Comparison of ENCODE assay signal across 8 cellular contexts in genomic region chr1:65420590-65421340, GRCh38. TPM values are rescaled to one million over a fixed set of nuclear protein-coding genes. Genes with fewer than 3 reads are reported as not detected.
A peak's percentile ranks its signal among the peaks of the same experiment; 100 is the strongest.
DNase-seq lines count a peak whose midpoint lies in the region; ATAC-seq and TF ChIP-seq lines count a peak whose summit lies in the region.

Gene LEPR, plus strand, starts transcription at chr1:65420668. Its CDS starts 144,898 bp downstream, at chr1:65565566.
Gene LEPROT, plus strand, starts transcription at chr1:65420668. Its CDS starts 57 bp downstream, at chr1:65420725.

- no peaks in the 10 kb centered on the region for H3K9me3 ChIP-seq in HUES64 (ENCODE audit: insufficient read depth, low read depth, low read length)

- H3K4me1 ChIP-seq in HUES64 (ENCODE audit: insufficient read depth, low read length): peaks cover 55% of the 10 kb centered on the region

- peak within 1 kb of the TSS; percentile 97 for H3K9ac ChIP-seq in HUES64 (ENCODE audit: low read depth, low read length)

- H3K36me3 ChIP-seq in HUES64 (ENCODE audit: insufficient read depth, low read length): no peaks in the 10 kb centered on the region

- intact Hi-C loops in posterior vena cava (cut with DNase I): no loop called here

- H3K4me3 ChIP-seq in HUES64 (ENCODE audit: low read length) (peak within 1 kb of the TSS; percentile 97), fibroblast of villous mesenchyme (ENCODE audit: low read depth, low read length) (peak within 1 kb of the TSS; percentile 93)

- ATAC-seq in GM19463 (IDR thresholded peaks at IDR 0.05; ENCODE audit: unreplicated experiment): peak; percentile 53

- peak; percentile 42 for DNase-seq in DMS53 treated with DMSO at 0.1 percent for 48 hours (lab: John Stamatoyannopoulos, UW; ENCODE audit: unreplicated experiment)
- peak; percentile 54 for DNase-seq in SW480 (ENCODE audit: low spot score)
- DNase-seq in fibroblast of villous mesenchyme (ENCODE audit: low read depth): no peak
- no peak for DNase-seq in posterior vena cava (ENCODE audit: low spot score)
- no peak for DNase-seq in AG08395 (ENCODE audit: low spot score)
- no peak for DNase-seq in LoVo (ENCODE audit: low spot score)

- no peaks in the 10 kb centered on the region for H3K27me3 ChIP-seq in HUES64 (ENCODE audit: insufficient read depth, low read length)

- under 1% methylated on average over 60 of the region's 60 CpGs for WGBS in HUES64

- no peak for TF ChIP-seq CTCF in fibroblast of villous mesenchyme (IDR thresholded peaks at IDR 0.05; ENCODE audit: insufficient read depth, low read depth, low read length)

- H3K27ac ChIP-seq in HUES64 (ENCODE audit: low read depth, low read length): peak within 1 kb of the TSS; percentile 99

RNA-seq across cellular contexts. Expression of gene LEPR, which starts in this region (rescaled TPM):
- polyA plus RNA-seq in HUES64 (2013, experiment 1 of 2): 1.4 TPM
- 2.8 TPM for polyA plus RNA-seq in HUES64 (2013, experiment 2 of 2)
- 47.7 and 92.8 TPM in 2 replicates for total RNA-seq in fibroblast of villous mesenchyme
- 10 to 100 TPM; 27.1 to 27.7 TPM for total RNA-seq in posterior vena cava

RNA-seq across cellular contexts. Expression of gene LEPROT, which starts in this region (rescaled TPM):
- 16.5 TPM for polyA plus RNA-seq in HUES64 (2013, experiment 1 of 2)
- polyA plus RNA-seq in HUES64 (2013, experiment 2 of 2): 18.5 TPM
- total RNA-seq in fibroblast of villous mesenchyme: 57.7 and 89.4 TPM in 2 replicates
- total RNA-seq in posterior vena cava: 100 to 1,000 TPM in 1 of 2 donors, 10 to 100 TPM in 1; 81.3 to 105 TPM

Comparison
In these comparisons a context has a peak if more than half of its experiments do, and no peak if none do; other contexts are left out.
1. DNase-seq: peak in DMS53 treated with DMSO at 0.1 percent for 48 hours (single experiment) and SW480 (single experiment); none in fibroblast of villous mesenchyme (single experiment), posterior vena cava (single experiment), AG08395 (single experiment) and LoVo (single experiment).